In the genomic region with DNA sequence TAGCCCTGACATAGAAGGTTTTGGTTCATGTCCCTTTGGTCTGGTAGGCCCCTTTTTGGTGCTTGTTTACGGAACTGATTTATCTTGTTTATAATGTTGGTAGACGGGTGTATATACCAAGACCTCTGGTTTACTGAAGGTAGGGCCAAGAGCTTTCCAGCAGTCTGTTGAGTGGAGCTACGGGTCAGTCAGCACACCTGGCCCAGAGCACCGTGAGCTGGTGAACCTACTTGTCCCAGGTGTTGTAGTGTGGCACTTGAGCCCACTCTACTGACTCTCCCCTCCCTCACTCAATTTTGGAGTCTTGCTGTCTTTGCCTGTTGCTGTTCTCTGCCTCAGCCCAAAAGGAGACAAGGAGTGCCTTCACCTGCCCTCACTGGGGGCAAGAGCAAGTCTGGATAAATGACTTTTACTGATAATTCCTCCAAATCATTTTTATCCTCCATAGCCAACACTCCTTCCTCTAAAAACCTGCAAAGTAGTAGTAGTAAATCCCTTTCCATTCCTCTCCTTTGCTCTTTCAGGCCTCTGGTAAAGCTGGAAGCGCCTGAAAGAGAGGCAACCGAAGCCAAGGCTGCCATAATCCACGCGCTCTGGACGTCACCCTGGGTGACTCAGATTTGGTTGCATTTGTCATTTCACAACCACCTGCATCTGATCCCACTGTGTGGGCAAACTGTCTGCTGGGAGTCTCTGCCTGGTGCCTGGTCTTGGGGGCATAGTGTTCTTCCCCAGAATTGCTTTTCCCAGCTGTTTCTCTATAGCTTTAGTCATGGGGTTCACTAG, we compare ENCODE assay signal across 1 cellular context.
A peak's percentile ranks its signal among the peaks of the same experiment; 100 is the strongest.
TF ChIP-seq lines count a peak whose summit lies in the region.

No MANE protein-coding gene starts in this region.

TF ChIP-seq in K562, 482 proteins besides CTCF, POLR2A, EP300 and RAD21 (continued from another document and continues in another):
- TF ChIP-seq FOXA1 (IDR thresholded peaks at IDR 0.05; ENCODE audit: borderline replicate concordance) (no peak), ZNF592 (IDR thresholded peaks at IDR 0.05) (0 out of 2 replicates have a peak, but pooled peaks have one; percentile 45), HMGXB4 (CRISPR knock-in tag; IDR thresholded peaks at IDR 0.05) (no peak), POLR2H (tag; IDR thresholded peaks at IDR 0.05; ENCODE audit: low read depth) (no peak), NFIC (IDR thresholded peaks at IDR 0.05) (no peak), ZNF512 (tag; IDR thresholded peaks at IDR 0.05) (no peak), HMGN3 (IDR thresholded peaks at IDR 0.05; ENCODE audit: borderline replicate concordance, extremely low read depth, insufficient read length, low read depth, low read length) (no peak), BCL6 (CRISPR knock-in tag; IDR thresholded peaks at IDR 0.05) (no peak), HDAC2 (IDR thresholded peaks at IDR 0.05) (no peak), MAZ (CRISPR knock-in tag; conservative IDR thresholded peaks at IDR 0.05 in 1 of 2, IDR thresholded peaks at IDR 0.05 in 1 of 2) (no peak), NFRKB (IDR thresholded peaks at IDR 0.05; ENCODE audit: low read depth) (no peak), HSF4 (CRISPR knock-in tag; IDR thresholded peaks at IDR 0.05; ENCODE audit: borderline replicate concordance) (no peak), IRF2 (CRISPR knock-in tag; IDR thresholded peaks at IDR 0.05) (no peak), ZNF253 (CRISPR knock-in tag; conservative IDR thresholded peaks at IDR 0.05) (no peak), CCNT2 (IDR thresholded peaks at IDR 0.05; ENCODE audit: borderline replicate concordance, extremely low read depth, insufficient read length, low read depth, low read length) (no peak), MEF2A (IDR thresholded peaks at IDR 0.05; ENCODE audit: control insufficient read depth, low read depth, low read length) (no peak), MGA (IDR thresholded peaks at IDR 0.05) (no peak)
- TF ChIP-seq, protein P1, sequence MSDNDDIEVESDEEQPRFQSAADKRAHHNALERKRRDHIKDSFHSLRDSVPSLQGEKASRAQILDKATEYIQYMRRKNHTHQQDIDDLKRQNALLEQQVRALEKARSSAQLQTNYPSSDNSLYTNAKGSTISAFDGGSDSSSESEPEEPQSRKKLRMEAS (CRISPR knock-in tag; IDR thresholded peaks at IDR 0.05) = no peak
- TF ChIP-seq, protein P2, sequence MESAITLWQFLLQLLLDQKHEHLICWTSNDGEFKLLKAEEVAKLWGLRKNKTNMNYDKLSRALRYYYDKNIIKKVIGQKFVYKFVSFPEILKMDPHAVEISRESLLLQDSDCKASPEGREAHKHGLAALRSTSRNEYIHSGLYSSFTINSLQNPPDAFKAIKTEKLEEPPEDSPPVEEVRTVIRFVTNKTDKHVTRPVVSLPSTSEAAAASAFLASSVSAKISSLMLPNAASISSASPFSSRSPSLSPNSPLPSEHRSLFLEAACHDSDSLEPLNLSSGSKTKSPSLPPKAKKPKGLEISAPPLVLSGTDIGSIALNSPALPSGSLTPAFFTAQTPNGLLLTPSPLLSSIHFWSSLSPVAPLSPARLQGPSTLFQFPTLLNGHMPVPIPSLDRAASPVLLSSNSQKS (CRISPR knock-in tag; IDR thresholded peaks at IDR 0.05) = no peak
- TF ChIP-seq, protein P3, sequence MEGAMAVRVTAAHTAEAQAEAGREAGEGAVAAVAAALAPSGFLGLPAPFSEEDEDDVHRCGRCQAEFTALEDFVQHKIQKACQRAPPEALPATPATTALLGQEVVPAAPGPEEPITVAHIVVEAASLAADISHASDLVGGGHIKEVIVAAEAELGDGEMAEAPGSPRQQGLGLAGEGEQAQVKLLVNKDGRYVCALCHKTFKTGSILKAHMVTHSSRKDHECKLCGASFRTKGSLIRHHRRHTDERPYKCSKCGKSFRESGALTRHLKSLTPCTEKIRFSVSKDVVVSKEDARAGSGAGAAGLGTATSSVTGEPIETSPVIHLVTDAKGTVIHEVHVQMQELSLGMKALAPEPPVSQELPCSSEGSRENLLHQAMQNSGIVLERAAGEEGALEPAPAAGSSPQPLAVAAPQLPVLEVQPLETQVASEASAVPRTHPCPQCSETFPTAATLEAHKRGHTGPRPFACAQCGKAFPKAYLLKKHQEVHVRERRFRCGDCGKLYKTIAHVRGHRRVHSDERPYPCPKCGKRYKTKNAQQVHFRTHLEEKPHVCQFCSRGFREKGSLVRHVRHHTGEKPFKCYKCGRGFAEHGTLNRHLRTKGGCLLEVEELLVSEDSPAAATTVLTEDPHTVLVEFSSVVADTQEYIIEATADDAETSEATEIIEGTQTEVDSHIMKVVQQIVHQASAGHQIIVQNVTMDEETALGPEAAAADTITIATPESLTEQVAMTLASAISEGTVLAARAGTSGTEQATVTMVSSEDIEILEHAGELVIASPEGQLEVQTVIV (CRISPR knock-in tag; IDR thresholded peaks at IDR 0.05; ENCODE audit: borderline replicate concordance) = no peak
- TF ChIP-seq, protein P4, sequence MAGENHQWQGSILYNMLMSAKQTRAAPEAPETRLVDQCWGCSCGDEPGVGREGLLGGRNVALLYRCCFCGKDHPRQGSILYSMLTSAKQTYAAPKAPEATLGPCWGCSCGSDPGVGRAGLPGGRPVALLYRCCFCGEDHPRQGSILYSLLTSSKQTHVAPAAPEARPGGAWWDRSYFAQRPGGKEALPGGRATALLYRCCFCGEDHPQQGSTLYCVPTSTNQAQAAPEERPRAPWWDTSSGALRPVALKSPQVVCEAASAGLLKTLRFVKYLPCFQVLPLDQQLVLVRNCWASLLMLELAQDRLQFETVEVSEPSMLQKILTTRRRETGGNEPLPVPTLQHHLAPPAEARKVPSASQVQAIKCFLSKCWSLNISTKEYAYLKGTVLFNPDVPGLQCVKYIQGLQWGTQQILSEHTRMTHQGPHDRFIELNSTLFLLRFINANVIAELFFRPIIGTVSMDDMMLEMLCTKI (IDR thresholded peaks at IDR 0.05; ENCODE audit: partially characterized antibody) = no peak
